Comparison of ENCODE assay signal across 24 cellular contexts in the genomic region with DNA sequence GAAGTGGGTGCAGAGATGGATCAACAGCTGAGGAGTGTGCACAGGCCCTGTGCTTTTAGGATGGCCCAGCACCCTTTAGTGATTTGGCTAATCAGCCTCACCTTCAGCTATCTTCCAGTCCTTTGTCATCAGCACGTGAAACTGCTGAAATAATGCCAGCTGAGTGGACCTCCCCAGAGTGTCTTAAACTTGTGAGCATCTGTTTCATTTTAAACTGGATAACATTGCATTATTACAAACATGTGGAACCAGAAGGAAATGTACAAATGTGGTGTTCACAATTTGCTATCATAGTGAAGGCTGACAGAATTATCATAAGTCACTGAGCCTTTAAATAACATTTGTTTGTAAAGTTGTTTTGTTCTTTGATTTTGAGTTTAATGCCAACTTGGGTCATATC. TPM values are rescaled to one million over a fixed set of nuclear protein-coding genes. Genes with fewer than 3 reads are reported as not detected.
DNase-seq lines count a peak whose midpoint lies in the region; ATAC-seq and TF ChIP-seq lines count a peak whose summit lies in the region.
"Had no signal": no experiment of that assay in that cellular context is flagged by ENCODE, and none has a peak within 500 bp of the region (broad histone marks: within the 10 kb centered on the region; RNA-seq: fewer than 3 reads in every experiment).

No MANE protein-coding gene starts in this region.

- H3K27me3 Mint-ChIP-seq in stimulated activated memory B cell treated with anti-CD40 and anti-IgM and Interleukin-4, amounts not matched to agents 10 μg/mL and 1 μg/mL and 100 μg/mL, for 72 hours: peaks cover 10% of the 10 kb centered on the region

- TF ChIP-seq CTCF in astrocyte of the cerebellum (IDR thresholded peaks at IDR 0.05; ENCODE audit: low read depth, low read length, missing control alignments): no peak
- no peak for TF ChIP-seq CTCF in fibroblast of villous mesenchyme (IDR thresholded peaks at IDR 0.05; ENCODE audit: insufficient read depth, low read depth, low read length)

- no peak for ATAC-seq in GM18858 (IDR thresholded peaks at IDR 0.05; ENCODE audit: unreplicated experiment)
- ATAC-seq in stimulated activated memory B cell treated with anti-CD40 and anti-IgM and Interleukin-4, amounts not matched to agents 10 μg/mL and 1 μg/mL and 100 μg/mL, for 72 hours: no peak
- ATAC-seq: activated CD4-positive, CD25-positive, alpha-beta regulatory T cell treated with anti-CD3 and anti-CD28 coated beads, Interleukin-2, amount 50 U/mL, for 24 hours; K562 had no signal

- H3K27ac Mint-ChIP-seq in stimulated activated memory B cell treated with anti-CD40 and anti-IgM and Interleukin-4, amounts not matched to agents 10 μg/mL and 1 μg/mL and 100 μg/mL, for 72 hours: no peak overlapping the region
- H3K27ac Mint-ChIP-seq: activated T-cell treated with anti-CD3 and anti-CD28 coated beads, Interleukin-2, amount 50 U/mL, for 24 hours had no signal

- H3K4me3 Mint-ChIP-seq in stimulated activated memory B cell treated with anti-CD40 and anti-IgM and Interleukin-4, amounts not matched to agents 10 μg/mL and 1 μg/mL and 100 μg/mL, for 72 hours: no peak overlapping the region
- H3K4me3 Mint-ChIP-seq: activated T-cell treated with anti-CD3 and anti-CD28 coated beads, Interleukin-2, amount 50 U/mL, for 24 hours had no signal

- H3K9me3 Mint-ChIP-seq in stimulated activated memory B cell treated with anti-CD40 and anti-IgM and Interleukin-4, amounts not matched to agents 10 μg/mL and 1 μg/mL and 100 μg/mL, for 72 hours: no peaks in the 10 kb centered on the region
- H3K9me3 Mint-ChIP-seq: activated T-cell treated with anti-CD3 and anti-CD28 coated beads, Interleukin-2, amount 50 U/mL, for 24 hours had no signal

- peaks cover 23% of the 10 kb centered on the region for H3K4me1 Mint-ChIP-seq in stimulated activated memory B cell treated with anti-CD40 and anti-IgM and Interleukin-4, amounts not matched to agents 10 μg/mL and 1 μg/mL and 100 μg/mL, for 72 hours

- in situ Hi-C loops in astrocyte of the cerebellum (cut with HindIII; ENCODE audit: low sequenced_read_pairs): no loop called here

- DNase-seq in GM04503 (ENCODE audit: low read depth) (peak; percentile 12), astrocyte of the cerebellum (ENCODE audit: low read depth) (peak; percentile 8), fibroblast of villous mesenchyme (ENCODE audit: low read depth) (peak; percentile 65), stromal cell of bone marrow (ENCODE audit: low read depth) (peak; percentile 8), NCI-H1092 treated with DMSO at 0.1 percent for 48 hours (lab: John Stamatoyannopoulos, UW) (no peak)
- DNase-seq: activated CD8-positive, alpha-beta memory T cell treated with anti-CD3 and anti-CD28 coated beads for 24 hours; activated T-cell treated with anti-CD3 and anti-CD28 coated beads, Interleukin-2, amount 50 U/mL, for 24 hours; amniotic stem cell; Caco-2; cortex of kidney; NCI-H146; Right ventricle myocardium superior; stimulated activated CD4-positive, alpha-beta T cell treated with anti-CD3 and anti-CD28 coated beads, Interleukin-2, amount 100 ng/mL, for 48 hours; stimulated activated naive CD4-positive, alpha-beta T cell had no signal

- H3K4me3 ChIP-seq in astrocyte of the cerebellum (ENCODE audit: low read depth, low read length): no peak overlapping the region
- no peak overlapping the region for H3K4me3 ChIP-seq in fibroblast of villous mesenchyme (ENCODE audit: low read depth, low read length)
- H3K4me3 ChIP-seq: BLaER1, cardiac muscle cell, K562, lung, smooth muscle cell had no signal

- H3K36me3 Mint-ChIP-seq in stimulated activated memory B cell treated with anti-CD40 and anti-IgM and Interleukin-4, amounts not matched to agents 10 μg/mL and 1 μg/mL and 100 μg/mL, for 72 hours: no peaks in the 10 kb centered on the region

RNA-seq across cellular contexts. Expression of a gene that starts 15.2 kb away (rescaled TPM):
- total RNA-seq in fibroblast of villous mesenchyme: not detected in 2 replicates
- total RNA-seq: Caco-2, K562, kidney epithelial cell, OCI-LY7, smooth muscle cell had no signal

RNA-seq across cellular contexts. Expression of a gene that starts 53.5 kb away (rescaled TPM):
- total RNA-seq in fibroblast of villous mesenchyme: 0.43 TPM in 1 of 2 replicates, not detected in the other
- total RNA-seq: cardiac muscle cell, K562, OCI-LY7, Right ventricle myocardium superior had no signal
